Comparison of ENCODE assay signal across 26 cellular contexts in the genomic region with DNA sequence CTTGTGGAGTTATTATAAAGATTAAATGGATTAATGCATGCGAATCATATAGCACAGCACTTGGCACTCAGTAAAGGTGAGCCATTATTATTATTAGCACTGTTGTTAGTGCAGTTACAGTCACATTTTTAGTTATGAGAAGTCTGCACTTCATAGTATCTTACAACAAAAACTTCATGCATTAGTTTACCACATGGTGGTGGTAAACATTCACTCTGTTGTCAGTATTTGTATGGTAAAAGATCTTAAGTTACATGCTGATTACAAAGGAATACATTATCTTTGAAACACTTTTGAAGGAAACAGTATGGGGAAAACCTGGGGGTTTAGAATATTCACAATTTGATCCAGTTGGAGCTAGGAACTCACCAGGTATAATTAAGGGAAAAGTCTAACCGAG. TPM values are rescaled to one million over a fixed set of nuclear protein-coding genes. Genes with fewer than 3 reads are reported as not detected.
DNase-seq lines count a peak whose midpoint lies in the region; ATAC-seq and TF ChIP-seq lines count a peak whose summit lies in the region.
"Had no signal": no experiment of that assay in that cellular context is flagged by ENCODE, and none has a peak within 500 bp of the region (broad histone marks: within the 10 kb centered on the region; RNA-seq: fewer than 3 reads in every experiment).

No MANE protein-coding gene starts in this region.

- H3K4me3 ChIP-seq in PC-9 (no peak overlapping the region), fibroblast of lung (replicated peaks in 1 of 4; ENCODE audit: control extremely low read depth in 1 of 4, insufficient read depth in 1 of 4, low read depth in 3 of 4, low read length in 4 of 4) (no peak overlapping the region)
- H3K4me3 ChIP-seq: BLaER1, heart right ventricle, neural progenitor cell, psoas muscle, stomach, upper lobe of right lung had no signal

- no TSS peak for BruUV-seq in PC-9 (replicated peaks; lab: Mats Ljungman, UMichigan)

- DNase-seq in DMS53 (lab: John Stamatoyannopoulos, UW) = peak; percentile 18
- no peak for DNase-seq in DMS53 treated with DMSO at 0.1 percent for 48 hours (lab: John Stamatoyannopoulos, UW; ENCODE audit: unreplicated experiment)
- no peak for DNase-seq in PC-9
- peak; percentile 15 to 18 for DNase-seq in fibroblast of lung (ENCODE audit: low read depth in 2 of 2)
- peak; percentile 29 for DNase-seq in renal cortical epithelial cell (ENCODE audit: low read depth)
- DNase-seq in substantia nigra (lab: John Stamatoyannopoulos, UW) = no peak
- DNase-seq in RWPE1 (ENCODE audit: low spot score) = no peak
- DNase-seq: activated CD4-positive, alpha-beta T cell treated with anti-CD3 and anti-CD28 coated beads for 36 hours; activated naive CD4-positive, alpha-beta T cell treated with anti-CD3 and anti-CD28 coated beads, Interleukin-2, amount 50 U/mL, for 16 hours; GF-D8; GOT3; heart right ventricle; immature natural killer cell; left ventricle myocardium superior; NCI-H1048; NCI-H2081; NCI-H526 treated with DMSO at 0.1 percent for 48 hours; psoas muscle; stomach; T-helper 1 cell; upper lobe of right lung had no signal

- no peak overlapping the region for H3K9ac ChIP-seq in fibroblast of lung (ENCODE audit: insufficient read depth, low read length)
- H3K9ac ChIP-seq: BLaER1, KMS-11, neural progenitor cell had no signal

- H3K27me3 ChIP-seq in PC-9 (ENCODE audit: insufficient read depth, low read depth) = no peaks in the 10 kb centered on the region
- no peaks in the 10 kb centered on the region for H3K27me3 ChIP-seq in fibroblast of lung (ENCODE audit: control insufficient read depth, insufficient read depth, low read length)
- H3K27me3 ChIP-seq: BLaER1, neural progenitor cell, stomach, upper lobe of right lung had no signal

- TF ChIP-seq CTCF in PC-9 (conservative IDR thresholded peaks at IDR 0.05) = 0 out of 2 replicates have a peak, but pooled peaks have one; percentile 31
- TF ChIP-seq CTCF in fibroblast of lung (conservative IDR thresholded peaks at IDR 0.05 in 1 of 2, IDR thresholded peaks at IDR 0.05 in 1 of 2; ENCODE audit: low read depth in 1 of 2, low read length in 2 of 2) = no peak
- no peak for TF ChIP-seq CTCF in RWPE1 (conservative IDR thresholded peaks at IDR 0.05; ENCODE audit: low read depth)

- H3K79me2 ChIP-seq in PC-9 (ENCODE audit: low read depth) (no peaks in the 10 kb centered on the region), fibroblast of lung (ENCODE audit: control insufficient read depth, insufficient read depth, low read length) (no peaks in the 10 kb centered on the region)

- H4K20me1 ChIP-seq in PC-9 (ENCODE audit: insufficient read depth) = no peaks in the 10 kb centered on the region
- no peaks in the 10 kb centered on the region for H4K20me1 ChIP-seq in fibroblast of lung (ENCODE audit: control insufficient read depth, extremely low read depth, insufficient read depth, low read length)
- H4K20me1 ChIP-seq: BLaER1 had no signal

- H3K9me3 ChIP-seq in PC-9 (ENCODE audit: insufficient read depth, low read depth) = no peaks in the 10 kb centered on the region
- H3K9me3 ChIP-seq in fibroblast of lung (ENCODE audit: control insufficient read depth, insufficient read depth, low read depth, low read length) = no peaks in the 10 kb centered on the region
- H3K9me3 ChIP-seq: heart right ventricle, psoas muscle, stomach, upper lobe of right lung had no signal

- H3K27ac ChIP-seq in PC-9 = no peak overlapping the region
- H3K27ac ChIP-seq in fibroblast of lung (ENCODE audit: insufficient read depth, low read length) = no peak overlapping the region
- no peak overlapping the region for H3K27ac ChIP-seq in substantia nigra (ENCODE audit: low read depth, low read length, poor library complexity, severe bottlenecking)
- no peak overlapping the region for H3K27ac ChIP-seq in RWPE1
- H3K27ac ChIP-seq: 22Rv1, BLaER1, heart right ventricle, KMS-11, neural progenitor cell, psoas muscle, stomach, upper lobe of right lung had no signal

- H3F3A ChIP-seq in PC-9 (ENCODE audit: insufficient read depth, low read depth) = no peaks in the 10 kb centered on the region

- H3K36me3 ChIP-seq in PC-9 (ENCODE audit: low read depth) (no peaks in the 10 kb centered on the region), fibroblast of lung (ENCODE audit: control insufficient read depth, insufficient read depth, low read length) (no peaks in the 10 kb centered on the region)
- H3K36me3 ChIP-seq: BLaER1, neural progenitor cell, upper lobe of right lung had no signal

- no peaks in the 10 kb centered on the region for H3K9me2 ChIP-seq in PC-9 (ENCODE audit: insufficient read depth)

- POLR2A ChIA-PET in PC-9 (lab: Charles Lee; ENCODE audit: unreplicated experiment) (no interaction called here), RWPE1 (lab: Yijun Ruan, JAX; ENCODE audit: low non-redundant PET) (no interaction called here)

- ATAC-seq in HG03565 (IDR thresholded peaks at IDR 0.05; ENCODE audit: unreplicated experiment) = no peak
- ATAC-seq: activated CD4-positive, alpha-beta T cell treated with anti-CD3 and anti-CD28 coated beads for 36 hours; heart right ventricle; left ventricle myocardium superior; psoas muscle; upper lobe of right lung had no signal

- H3K4me1 ChIP-seq in PC-9 (replicated peaks; ENCODE audit: insufficient read depth) (no peaks in the 10 kb centered on the region), fibroblast of lung (ENCODE audit: control insufficient read depth, extremely low read depth, insufficient read depth, low read length) (no peaks in the 10 kb centered on the region)
- H3K4me1 ChIP-seq: BLaER1, heart right ventricle, neural progenitor cell, psoas muscle, stomach, upper lobe of right lung had no signal

- intact Hi-C loops in PC-9 (cut with micrococcal nuclease; ENCODE audit: unreplicated experiment) = no loop called here

- CTCF ChIA-PET in PC-9 (lab: Charles Lee) = no interaction called here
- CTCF ChIA-PET in RWPE1 (lab: Yijun Ruan, JAX) = interaction anchor here (0.6 kb wide), 2 partner anchors 284 to 1012 kb away, joined by 4 to 5 read pairs; no protein-coding TSS in a partner anchor

- H2AFZ ChIP-seq in PC-9 (no peak overlapping the region), fibroblast of lung (ENCODE audit: low read length) (no peak overlapping the region)
- H2AFZ ChIP-seq: neural progenitor cell had no signal

- H3K4me2 ChIP-seq in PC-9 = no peak overlapping the region
- no peak overlapping the region for H3K4me2 ChIP-seq in fibroblast of lung (ENCODE audit: extremely low read depth, insufficient read depth, low read length)
- H3K4me2 ChIP-seq: BLaER1, KMS-11, neural progenitor cell had no signal

RNA-seq across cellular contexts. Expression of gene TMEM14A, which starts 20.8 kb away (rescaled TPM):
- total RNA-seq in PC-9 (2021) (48.9 and 75.2 TPM in 2 replicates), fibroblast of lung (27.5 and 38.3 TPM in 2 replicates), renal cortical epithelial cell (46.9 and 69.5 TPM in 2 replicates)
- 41.6 and 49.0 TPM in 2 replicates for polyA plus RNA-seq in fibroblast of lung
- 39.0 and 42.5 TPM in 2 replicates for polyA plus RNA-seq in fibroblast of lung (2012)
- 0.86 and 3.5 TPM in 2 replicates for polyA minus RNA-seq in fibroblast of lung (ENCODE audit: low replicate concordance)

Comparison
In these comparisons a context has a peak if more than half of its experiments do, and no peak if none do; other contexts are left out.
1. DNase-seq: peak in DMS53 (single experiment), fibroblast of lung (2 of 2) and renal cortical epithelial cell (single experiment); none in DMS53 treated with DMSO at 0.1 percent for 48 hours (single experiment), PC-9 (0 of 2), substantia nigra (0 of 49) and RWPE1 (single experiment).